ENCODE assay signal across 8 cellular contexts in genomic region chr2:30230479-30230854, GRCh38.
DNase-seq lines count a peak whose midpoint lies in the region; ATAC-seq and TF ChIP-seq lines count a peak whose summit lies in the region.

No MANE protein-coding gene starts in this region.

- no peaks in the 10 kb centered on the region for H3K9me3 ChIP-seq in neutrophil

- H3K27me3 ChIP-seq in GM06990 (replicated peaks; ENCODE audit: control insufficient read depth, insufficient read depth, low read length), result no peaks in the 10 kb centered on the region; the same call in 1 of the 2 replicates
- peaks cover 68% of the 10 kb centered on the region for H3K27me3 ChIP-seq in neutrophil

- DNase-seq in GM06990 (ENCODE audit: extremely low read depth, insufficient read length) (no peak), fibroblast of peridontal ligament (ENCODE audit: extremely low read depth) (peak; percentile 21), COLO668 (lab: John Stamatoyannopoulos, UW; ENCODE audit: unreplicated experiment) (no peak)

- H3K4me1 ChIP-seq in neutrophil (ENCODE audit: control insufficient read depth in 1 of 2, insufficient read depth in 1 of 2, low read depth in 1 of 2, low read length in 1 of 2), result peaks cover 20 to 24% of the 10 kb centered on the region in 2 experiments

- ATAC-seq in GM19397 (IDR thresholded peaks at IDR 0.05; ENCODE audit: unreplicated experiment), result no peak
- no peak for ATAC-seq in HG03025 (IDR thresholded peaks at IDR 0.05; ENCODE audit: low FRiP score, unreplicated experiment)
- ATAC-seq in GM18858 (IDR thresholded peaks at IDR 0.05; ENCODE audit: unreplicated experiment), result no peak

- H3K36me3 ChIP-seq in GM06990 (ENCODE audit: control insufficient read depth, insufficient read depth, low read length), result peaks cover 2% of the 10 kb centered on the region
- no peaks in the 10 kb centered on the region for H3K36me3 ChIP-seq in neutrophil

- H3K27ac ChIP-seq in neutrophil, result no peak overlapping the region

- peak overlapping the region; percentile 74 for H3K4me3 ChIP-seq in GM06990 (replicated peaks; ENCODE audit: low read depth, low read length)
- H3K4me3 ChIP-seq in WI38 (ENCODE audit: low read depth, low read length), result peak overlapping the region; percentile 88
- H3K4me3 ChIP-seq in neutrophil (ENCODE audit: low read depth in 1 of 2, low read length in 1 of 2), result peak overlapping the region; percentile 72 to 93

- TF ChIP-seq CTCF in GM06990 (IDR thresholded peaks at IDR 0.05; ENCODE audit: insufficient read depth, low read length, poor library complexity, severe bottlenecking), result peak; percentile 19
- TF ChIP-seq CTCF in WI38 (IDR thresholded peaks at IDR 0.05; ENCODE audit: low read depth, low read length), result no peak
- no peak for TF ChIP-seq CTCF in neutrophil (IDR thresholded peaks at IDR 0.05)
